Comparison of ENCODE assay signal across 20 cellular contexts in genomic region chr1:19738106-19738505, GRCh38.
A peak's percentile ranks its signal among the peaks of the same experiment; 100 is the strongest.
DNase-seq lines count a peak whose midpoint lies in the region; ATAC-seq and TF ChIP-seq lines count a peak whose summit lies in the region.
"Had no signal": no experiment of that assay in that cellular context is flagged by ENCODE, and none has a peak within 500 bp of the region (broad histone marks: within the 10 kb centered on the region; RNA-seq: fewer than 3 reads in every experiment).

No MANE protein-coding gene starts in this region.

- peak; percentile 46 for DNase-seq in NCI-H2029 treated with DMSO at 0.1 percent for 48 hours (lab: John Stamatoyannopoulos, UW)
- no peak for DNase-seq in activated T-helper 1 cell treated with anti-CD3 and anti-CD28 coated beads, Interleukin-12 subunit alpha, Interleukin-12 subunit beta, Interleukin-2, Interleukin-4 antibody, amounts not matched to agents 30 ng/mL and 10 ng/mL and 1 ng/mL, durations not matched to agents 14 hours and 24 hours and 36 hours (ENCODE audit: low spot score)
- DNase-seq in left lobe of liver (ENCODE audit: low spot score) = peak; percentile 76
- peak; percentile 74 for DNase-seq in stomach
- no peak for DNase-seq in transverse colon
- no peak for DNase-seq in activated effector memory CD4-positive, alpha-beta T cell treated with anti-CD3 and anti-CD28 coated beads, Interleukin-2, amount 50 U/mL, for 16 hours
- DNase-seq: activated CD4-positive, alpha-beta T cell treated with anti-CD3 and anti-CD28 coated beads for 36 hours; activated naive CD8-positive, alpha-beta T cell treated with anti-CD3 and anti-CD28 coated beads, Interleukin-2, amount 50 U/mL, for 24 hours; activated T-cell treated with anti-CD3 and anti-CD28 coated beads, Interleukin-2, amount 50 U/mL, for 1 hour; DMS79; effector CD4-positive, alpha-beta T cell; GDM1; NCI-H2081 treated with DMSO at 0.1 percent for 48 hours; NCI-H774; stimulated activated CD4-positive, alpha-beta T cell treated with anti-CD3 and anti-CD28 coated beads, Interleukin-2, amount 100 ng/mL, for 24 hours had no signal

- 29 to 46% (median 40%) methylated on average over 5 of the region's 5 CpGs for WGBS in stomach, 5 donors
- 55 to 72% methylated on average over 2 to 5 of the region's 5 CpGs for WGBS in transverse colon (ENCODE audit: low coverage in 1 of 2), 2 donors

- no peak for TF ChIP-seq EP300 in stomach (IDR thresholded peaks at IDR 0.05)
- no peak for TF ChIP-seq EP300 in transverse colon (IDR thresholded peaks at IDR 0.05; ENCODE audit: low read depth)

- H3K27me3 Mint-ChIP-seq in activated T-helper 1 cell treated with anti-CD3 and anti-CD28 coated beads, Interleukin-12 subunit alpha, Interleukin-12 subunit beta, Interleukin-2, Interleukin-4 antibody, amounts not matched to agents 30 ng/mL and 10 ng/mL and 1 ng/mL, durations not matched to agents 14 hours and 24 hours and 36 hours (ENCODE audit: insufficient read depth) = peaks cover 4% of the 10 kb centered on the region
- H3K27me3 Mint-ChIP-seq: activated CD4-positive, alpha-beta T cell treated with anti-CD3 and anti-CD28 coated beads for 36 hours; activated naive CD8-positive, alpha-beta T cell treated with anti-CD3 and anti-CD28 coated beads, Interleukin-2, amount 50 U/mL, for 24 hours had no signal

- H3K27ac ChIP-seq in stomach = peak overlapping the region in 3 of 5 donors; percentile 16 to 87 (median 55)
- H3K27ac ChIP-seq in transverse colon = no peak overlapping the region
- H3K27ac ChIP-seq: epithelial cell of prostate, upper lobe of right lung had no signal

- H3K4me1 ChIP-seq in stomach = peaks cover 10 to 43% (median 27%) of the 10 kb centered on the region in 4 donors
- H3K4me1 ChIP-seq in transverse colon = peaks cover 0 to 14% (median 4%) of the 10 kb centered on the region in 4 donors
- H3K4me1 ChIP-seq: upper lobe of right lung had no signal

- H3K4me3 ChIP-seq in stomach = no peak overlapping the region
- no peak overlapping the region for H3K4me3 ChIP-seq in transverse colon
- H3K4me3 ChIP-seq: smooth muscle cell, upper lobe of right lung had no signal

- peak overlapping the region; percentile 25 for H3K27ac Mint-ChIP-seq in activated T-helper 1 cell treated with anti-CD3 and anti-CD28 coated beads, Interleukin-12 subunit alpha, Interleukin-12 subunit beta, Interleukin-2, Interleukin-4 antibody, amounts not matched to agents 30 ng/mL and 10 ng/mL and 1 ng/mL, durations not matched to agents 14 hours and 24 hours and 36 hours
- H3K27ac Mint-ChIP-seq: activated CD4-positive, alpha-beta T cell treated with anti-CD3 and anti-CD28 coated beads for 36 hours; activated naive CD8-positive, alpha-beta T cell treated with anti-CD3 and anti-CD28 coated beads, Interleukin-2, amount 50 U/mL, for 24 hours; CD14-positive monocyte had no signal

- H3K9me3 ChIP-seq in stomach (peaks cover 0 to 3% (median 0%) of the 10 kb centered on the region in 4 donors), transverse colon (no peaks in the 10 kb centered on the region)
- H3K9me3 ChIP-seq: upper lobe of right lung had no signal

- ATAC-seq in left lobe of liver = peak; percentile 80
- ATAC-seq in GM18498 (IDR thresholded peaks at IDR 0.05; ENCODE audit: unreplicated experiment) = no peak
- ATAC-seq: activated CD4-positive, alpha-beta T cell treated with anti-CD3 and anti-CD28 coated beads for 36 hours; activated naive CD8-positive, alpha-beta T cell treated with anti-CD3 and anti-CD28 coated beads, Interleukin-2, amount 50 U/mL, for 24 hours; upper lobe of right lung had no signal

- no peaks in the 10 kb centered on the region for H3K9me3 Mint-ChIP-seq in activated T-helper 1 cell treated with anti-CD3 and anti-CD28 coated beads, Interleukin-12 subunit alpha, Interleukin-12 subunit beta, Interleukin-2, Interleukin-4 antibody, amounts not matched to agents 30 ng/mL and 10 ng/mL and 1 ng/mL, durations not matched to agents 14 hours and 24 hours and 36 hours

- TF ChIP-seq CTCF in stomach (IDR thresholded peaks at IDR 0.05) = no peak
- TF ChIP-seq CTCF in transverse colon (IDR thresholded peaks at IDR 0.05) = no peak

- no peak for TF ChIP-seq POLR2A in stomach (IDR thresholded peaks at IDR 0.05)
- TF ChIP-seq POLR2A in transverse colon (IDR thresholded peaks at IDR 0.05) = no peak

- peaks cover 3% of the 10 kb centered on the region for H3K36me3 Mint-ChIP-seq in activated T-helper 1 cell treated with anti-CD3 and anti-CD28 coated beads, Interleukin-12 subunit alpha, Interleukin-12 subunit beta, Interleukin-2, Interleukin-4 antibody, amounts not matched to agents 30 ng/mL and 10 ng/mL and 1 ng/mL, durations not matched to agents 14 hours and 24 hours and 36 hours (ENCODE audit: low read depth)

- H3K4me3 Mint-ChIP-seq in activated T-helper 1 cell treated with anti-CD3 and anti-CD28 coated beads, Interleukin-12 subunit alpha, Interleukin-12 subunit beta, Interleukin-2, Interleukin-4 antibody, amounts not matched to agents 30 ng/mL and 10 ng/mL and 1 ng/mL, durations not matched to agents 14 hours and 24 hours and 36 hours = no peak overlapping the region
- H3K4me3 Mint-ChIP-seq: activated CD4-positive, alpha-beta T cell treated with anti-CD3 and anti-CD28 coated beads for 36 hours; activated naive CD8-positive, alpha-beta T cell treated with anti-CD3 and anti-CD28 coated beads, Interleukin-2, amount 50 U/mL, for 24 hours; CD14-positive monocyte had no signal

- in situ Hi-C loops in transverse colon (cut with MboI; ENCODE audit: low pct_ligation_motif_present in 1 of 4, low pct_unique_long_range_greater_than_20kb in 1 of 4, low sequenced_read_pairs in 3 of 4) = no loop called here

- H3K36me3 ChIP-seq in stomach = peaks cover 0 to 67% (median 63%) of the 10 kb centered on the region in 4 donors
- H3K36me3 ChIP-seq in transverse colon = peaks cover 0 to 8% (median 0%) of the 10 kb centered on the region in 4 donors

- no peaks in the 10 kb centered on the region for H3K4me1 Mint-ChIP-seq in activated T-helper 1 cell treated with anti-CD3 and anti-CD28 coated beads, Interleukin-12 subunit alpha, Interleukin-12 subunit beta, Interleukin-2, Interleukin-4 antibody, amounts not matched to agents 30 ng/mL and 10 ng/mL and 1 ng/mL, durations not matched to agents 14 hours and 24 hours and 36 hours (ENCODE audit: low read depth)
- H3K4me1 Mint-ChIP-seq: activated CD4-positive, alpha-beta T cell treated with anti-CD3 and anti-CD28 coated beads for 36 hours; activated naive CD8-positive, alpha-beta T cell treated with anti-CD3 and anti-CD28 coated beads, Interleukin-2, amount 50 U/mL, for 24 hours; CD14-positive monocyte had no signal

- intact Hi-C loops in activated T-helper 1 cell treated with anti-CD3 and anti-CD28 coated beads, Interleukin-12 subunit alpha, Interleukin-12 subunit beta, Interleukin-2, Interleukin-4 antibody, amounts not matched to agents 30 ng/mL and 10 ng/mL and 1 ng/mL, durations not matched to agents 14 hours and 24 hours and 36 hours (cut with micrococcal nuclease) = no loop called here
- intact Hi-C loops in stomach (cut with DNase I; ENCODE audit: low total_unique reads) = no loop called here
- intact Hi-C loops in transverse colon (cut with DNase I; ENCODE audit: low total_unique reads) = no loop called here

- H3K27me3 ChIP-seq in stomach = no peaks in the 10 kb centered on the region
- H3K27me3 ChIP-seq in transverse colon = no peaks in the 10 kb centered on the region
- H3K27me3 ChIP-seq: upper lobe of right lung had no signal

Comparison
In these comparisons a context has a peak if more than half of its experiments do, and no peak if none do; other contexts are left out.
1. DNase-seq: peak in NCI-H2029 treated with DMSO at 0.1 percent for 48 hours (single experiment), left lobe of liver (single experiment) and stomach (single experiment); none in activated T-helper 1 cell treated with anti-CD3 and anti-CD28 coated beads, Interleukin-12 subunit alpha, Interleukin-12 subunit beta, Interleukin-2, Interleukin-4 antibody, amounts not matched to agents 30 ng/mL and 10 ng/mL and 1 ng/mL, durations not matched to agents 14 hours and 24 hours and 36 hours (single experiment), transverse colon (single experiment) and activated effector memory CD4-positive, alpha-beta T cell treated with anti-CD3 and anti-CD28 coated beads, Interleukin-2, amount 50 U/mL, for 16 hours (single experiment).
2. H3K27ac ChIP-seq: peak in stomach (3 of 5); none in transverse colon (0 of 4).